ENCODE assay signal across 9 cellular contexts in genomic region chr6:108118359-108118724, GRCh38. TPM values are rescaled to one million over a fixed set of nuclear protein-coding genes. Genes with fewer than 3 reads are reported as not detected.
A peak's percentile ranks its signal among the peaks of the same experiment; 100 is the strongest.
DNase-seq lines count a peak whose midpoint lies in the region; ATAC-seq, FAIRE-seq and TF ChIP-seq lines count a peak whose summit lies in the region.
"Had no signal": no experiment of that assay in that cellular context is flagged by ENCODE, and none has a peak within 500 bp of the region (broad histone marks: within the 10 kb centered on the region; RNA-seq: fewer than 3 reads in every experiment).

No MANE protein-coding gene starts in this region.

- WGBS in body of pancreas, 2 donors: 1 to 2% methylated on average over 12 to 45 of the region's 45 CpGs
- 0 to 1% (median 0%) methylated on average over 17 to 45 of the region's 45 CpGs for WGBS in small intestine, 3 donors

- DNase-seq in left ventricle myocardium inferior (no peak), cardiac septum (ENCODE audit: low spot score) (no peak), body of pancreas (no peak), mucosa of descending colon (no peak), uterus (no peak), small intestine (no peak), DMS 273 (lab: John Stamatoyannopoulos, UW; ENCODE audit: unreplicated experiment) (no peak)
- no peak for DNase-seq in stimulated activated CD4-positive, alpha-beta T cell treated with anti-CD3 and anti-CD28 coated beads, Interleukin-4, amount 100 ng/mL, for 24 hours
- DNase-seq: GF-D8 had no signal

- TF ChIP-seq POLR2A in body of pancreas (IDR thresholded peaks at IDR 0.05) (no peak), uterus (IDR thresholded peaks at IDR 0.05) (no peak)

- TF ChIP-seq CTCF in left ventricle myocardium inferior (IDR thresholded peaks at IDR 0.05; ENCODE audit: borderline replicate concordance) (no peak), body of pancreas (IDR thresholded peaks at IDR 0.05) (no peak), mucosa of descending colon (IDR thresholded peaks at IDR 0.05) (no peak), uterus (IDR thresholded peaks at IDR 0.05) (no peak)

- peaks cover 56% of the 10 kb centered on the region for H3K4me1 ChIP-seq in left ventricle myocardium inferior
- H3K4me1 ChIP-seq in body of pancreas: peaks cover 51% of the 10 kb centered on the region
- H3K4me1 ChIP-seq in mucosa of descending colon (ENCODE audit: low read depth): peaks cover 45% of the 10 kb centered on the region
- peaks cover 0 to 18% of the 10 kb centered on the region in 2 donors for H3K4me1 ChIP-seq in uterus
- H3K4me1 ChIP-seq in small intestine (ENCODE audit: control insufficient read depth in 2 of 2, insufficient read depth in 1 of 2, low read depth in 1 of 2, low read length in 1 of 2): peaks cover 0 to 9% of the 10 kb centered on the region in 2 donors

- H3K27ac ChIP-seq in left ventricle myocardium inferior (replicated peaks) (no peak overlapping the region), body of pancreas (no peak overlapping the region), uterus (no peak overlapping the region), small intestine (ENCODE audit: low read depth in 1 of 2, low read length in 1 of 2) (no peak overlapping the region)

- FAIRE-seq in small intestine (lab: Jason Lieb, UNC): no peak

- H3K27me3 ChIP-seq in left ventricle myocardium inferior (ENCODE audit: low read depth) (peaks cover 100% of the 10 kb centered on the region), body of pancreas (peaks cover 0 to 29% of the 10 kb centered on the region in 2 donors), uterus (peaks cover 15 to 16% of the 10 kb centered on the region in 2 donors), small intestine (ENCODE audit: control insufficient read depth in 2 of 2, insufficient read depth in 2 of 2, low read length in 2 of 2) (peaks cover 6 to 49% of the 10 kb centered on the region in 2 donors)

- no peaks in the 10 kb centered on the region for H3K9me3 ChIP-seq in left ventricle myocardium inferior (replicated peaks)
- no peaks in the 10 kb centered on the region for H3K9me3 ChIP-seq in body of pancreas
- H3K9me3 ChIP-seq in mucosa of descending colon: no peaks in the 10 kb centered on the region
- no peaks in the 10 kb centered on the region for H3K9me3 ChIP-seq in uterus
- no peaks in the 10 kb centered on the region for H3K9me3 ChIP-seq in small intestine (ENCODE audit: control insufficient read depth, low read depth)

- peak; percentile 15 for ATAC-seq in body of pancreas
- peak; percentile 6 for ATAC-seq in mucosa of descending colon

- H3K36me3 ChIP-seq in left ventricle myocardium inferior: no peaks in the 10 kb centered on the region
- H3K36me3 ChIP-seq in body of pancreas (replicated peaks in 1 of 2; ENCODE audit: insufficient read depth in 1 of 2, low read depth in 2 of 2): no peaks in the 10 kb centered on the region
- H3K36me3 ChIP-seq in mucosa of descending colon (ENCODE audit: low read depth): no peaks in the 10 kb centered on the region
- no peaks in the 10 kb centered on the region for H3K36me3 ChIP-seq in uterus
- H3K36me3 ChIP-seq in small intestine (ENCODE audit: control insufficient read depth in 2 of 2, insufficient read depth in 2 of 2, low read length in 2 of 2): no peaks in the 10 kb centered on the region

- intact Hi-C loops in left ventricle myocardium inferior (cut with micrococcal nuclease): loop anchor here (10.0 kb wide), 2 partner anchors 376 to 406 kb away; no protein-coding TSS in a partner anchor
- intact Hi-C loops in cardiac septum (cut with DNase I): loop anchor here (5.0 to 10.0 kb wide), 3 partner anchors 49 to 376 kb away; partner anchors contain the start of gene NR2E1
- intact Hi-C loops in body of pancreas (cut with DNase I): loop anchor here (10.0 kb wide), 1 partner anchor 376 kb away; no protein-coding TSS in a partner anchor
- intact Hi-C loops in mucosa of descending colon (cut with DNase I, micrococcal nuclease): loop anchor here in 1 of 2 donors (10.0 kb wide), 2 partner anchors 376 to 406 kb away; no protein-coding TSS in a partner anchor
- intact Hi-C loops in uterus (cut with DNase I; ENCODE audit: low total_unique reads): loop anchor here (10.0 kb wide), 1 partner anchor 406 kb away; no protein-coding TSS in a partner anchor

- peak overlapping the region; percentile 76 for H3K4me3 ChIP-seq in left ventricle myocardium inferior
- peak overlapping the region; percentile 20 to 44 for H3K4me3 ChIP-seq in body of pancreas
- H3K4me3 ChIP-seq in mucosa of descending colon: no peak overlapping the region
- H3K4me3 ChIP-seq in uterus: peak overlapping the region; percentile 44 to 48
- H3K4me3 ChIP-seq in small intestine (ENCODE audit: low read depth in 1 of 2, low read length in 2 of 2): peak overlapping the region in 1 of 2 donors; percentile 66

RNA-seq across cellular contexts. Expression of gene OSTM1, which starts 43.8 kb away (rescaled TPM):
- total RNA-seq in left ventricle myocardium inferior (40.7 TPM), cardiac septum (53.4 TPM), body of pancreas (10 to 100 TPM; 26.0 to 35.0 TPM), mucosa of descending colon (10 to 100 TPM; 24.6 to 67.5 (median 32.1) TPM), uterus (10 to 100 TPM; 26.2 to 92.5 (median 53.7) TPM)
- 1 to 10 TPM; 5.7 to 8.8 (median 6.0) TPM for polyA plus RNA-seq in small intestine

RNA-seq across cellular contexts. Expression of gene NR2E1, which starts 47.5 kb away (rescaled TPM):
- total RNA-seq in left ventricle myocardium inferior (not detected), cardiac septum (0.08 TPM), body of pancreas (not detected), mucosa of descending colon (not detected), uterus (not detected)
- not detected for polyA plus RNA-seq in small intestine
